27 cellular contexts compared by ENCODE assay signal in genomic region chr1:169207825-169208520, GRCh38.
DNase-seq lines count a peak whose midpoint lies in the region; ATAC-seq and TF ChIP-seq lines count a peak whose summit lies in the region.
"Had no signal": no experiment of that assay in that cellular context is flagged by ENCODE, and none has a peak within 500 bp of the region (broad histone marks: within the 10 kb centered on the region; RNA-seq: fewer than 3 reads in every experiment).

No MANE protein-coding gene starts in this region.

- no peaks in the 10 kb centered on the region for H3K27me3 Mint-ChIP-seq in progenitor cell of endocrine pancreas
- H3K27me3 Mint-ChIP-seq: activated CD4-positive, alpha-beta T cell treated with anti-CD3 and anti-CD28 coated beads, Interleukin-2, amount 10 ng/mL, durations not matched to agents 7 days and 5 days; naive thymus-derived CD8-positive, alpha-beta T cell had no signal

- no peak overlapping the region for H3K9ac ChIP-seq in adipocyte (ENCODE audit: low read length)

- peaks cover 3% of the 10 kb centered on the region for H3K36me3 Mint-ChIP-seq in progenitor cell of endocrine pancreas (ENCODE audit: insufficient read depth)

- no peak overlapping the region for H3K4me3 ChIP-seq in adipocyte (ENCODE audit: low read length)
- H3K4me3 ChIP-seq in sigmoid colon = no peak overlapping the region
- H3K4me3 ChIP-seq: coronary artery, left lung, stomach, tibial artery had no signal

- DNase-seq in EH (ENCODE audit: low read depth) (peak; percentile 64), adipocyte (ENCODE audit: low read depth) (peak; percentile 73), fibroblast of peridontal ligament (ENCODE audit: extremely low read depth) (peak; percentile 5), sigmoid colon (no peak), NOMO-1 treated with DMSO at 0.1 percent for 48 hours (lab: John Stamatoyannopoulos, UW; ENCODE audit: unreplicated experiment) (no peak), progenitor cell of endocrine pancreas (ENCODE audit: low spot score, unreplicated experiment) (no peak)
- DNase-seq: ACHN; activated CD4-positive, alpha-beta T cell treated with anti-CD3 and anti-CD28 coated beads, Interleukin-2, amount 10 ng/mL, durations not matched to agents 7 days and 5 days; activated naive CD4-positive, alpha-beta T cell treated with Interleukin-2 at 50 U/mL for 16 hours; activated T-cell treated with anti-CD3 and anti-CD28 coated beads, Interleukin-2, amount 50 U/mL, for 4 hours; COR-L47; GF-D8; hypothalamus; IMR-90; left lung; naive thymus-derived CD8-positive, alpha-beta T cell; NCI-H1048; NCI-H187 treated with DMSO at 0.1 percent for 48 hours; occipital lobe; SIG-M5; small intestine; stimulated activated CD8-positive, alpha-beta memory T cell treated with anti-CD3 and anti-CD28 coated beads, Interleukin-4, amount 100 ng/mL, for 48 hours; stomach; tibial artery had no signal

- 91 to 96% methylated on average over 1 of the region's 1 CpG for WGBS in sigmoid colon, 2 donors

- no peak overlapping the region for H3K4me3 Mint-ChIP-seq in progenitor cell of endocrine pancreas (ENCODE audit: low read depth)
- H3K4me3 Mint-ChIP-seq: activated CD4-positive, alpha-beta T cell treated with anti-CD3 and anti-CD28 coated beads, Interleukin-2, amount 10 ng/mL, durations not matched to agents 7 days and 5 days; activated T-cell treated with anti-CD3 and anti-CD28 coated beads, Interleukin-2, amount 50 U/mL, for 4 hours; naive thymus-derived CD8-positive, alpha-beta T cell had no signal

- H3K27ac Mint-ChIP-seq in progenitor cell of endocrine pancreas = no peak overlapping the region
- H3K27ac Mint-ChIP-seq: activated CD4-positive, alpha-beta T cell treated with anti-CD3 and anti-CD28 coated beads, Interleukin-2, amount 10 ng/mL, durations not matched to agents 7 days and 5 days; naive thymus-derived CD8-positive, alpha-beta T cell had no signal

- H3K4me1 ChIP-seq in adipocyte (ENCODE audit: control insufficient read depth, insufficient read depth, low read length) = no peaks in the 10 kb centered on the region
- H3K4me1 ChIP-seq in sigmoid colon = peaks cover 0 to 31% (median 17%) of the 10 kb centered on the region in 4 donors
- H3K4me1 ChIP-seq: left lung had no signal

- TF ChIP-seq CTCF in sigmoid colon (IDR thresholded peaks at IDR 0.05) = no peak
- TF ChIP-seq CTCF in progenitor cell of endocrine pancreas (IDR thresholded peaks at IDR 0.05; ENCODE audit: unreplicated experiment) = no peak

- peak in 3 of 4 donors; percentile 56 to 80 (median 70) for TF ChIP-seq EP300 in sigmoid colon (IDR thresholded peaks at IDR 0.05)

- no peak for ATAC-seq in HG03139 (IDR thresholded peaks at IDR 0.05; ENCODE audit: unreplicated experiment)
- ATAC-seq: activated T-cell treated with anti-CD3 and anti-CD28 coated beads, Interleukin-2, amount 50 U/mL, for 4 hours; esophagus mucosa; left lung; naive thymus-derived CD8-positive, alpha-beta T cell had no signal

- H3K4me1 Mint-ChIP-seq in progenitor cell of endocrine pancreas (ENCODE audit: low read depth) = no peaks in the 10 kb centered on the region
- H3K4me1 Mint-ChIP-seq: activated CD4-positive, alpha-beta T cell treated with anti-CD3 and anti-CD28 coated beads, Interleukin-2, amount 10 ng/mL, durations not matched to agents 7 days and 5 days; naive thymus-derived CD8-positive, alpha-beta T cell had no signal

- no peaks in the 10 kb centered on the region for H3K9me3 ChIP-seq in adipocyte (ENCODE audit: control insufficient read depth, low read length)
- no peaks in the 10 kb centered on the region for H3K9me3 ChIP-seq in sigmoid colon
- H3K9me3 ChIP-seq: left lung, stomach, tibial artery had no signal

- intact Hi-C loops in sigmoid colon (cut with DNase I) = loop anchor here (5.0 to 10.0 kb wide), 2 partner anchors 46 to 603 kb away; no protein-coding TSS in a partner anchor

- H3K27ac ChIP-seq in sigmoid colon = peak overlapping the region in 3 of 4 donors; percentile 7 to 77 (median 60)
- H3K27ac ChIP-seq: coronary artery, left lung, stomach had no signal

- no peaks in the 10 kb centered on the region for H3K36me3 ChIP-seq in adipocyte (ENCODE audit: control insufficient read depth, insufficient read depth, low read length, severe bottlenecking)
- no peaks in the 10 kb centered on the region for H3K36me3 ChIP-seq in sigmoid colon
- H3K36me3 ChIP-seq: left lung, stomach, tibial artery had no signal

- no peaks in the 10 kb centered on the region for H3K9me3 Mint-ChIP-seq in progenitor cell of endocrine pancreas (ENCODE audit: low read depth)
- H3K9me3 Mint-ChIP-seq: activated CD4-positive, alpha-beta T cell treated with anti-CD3 and anti-CD28 coated beads, Interleukin-2, amount 10 ng/mL, durations not matched to agents 7 days and 5 days; activated T-cell treated with anti-CD3 and anti-CD28 coated beads, Interleukin-2, amount 50 U/mL, for 4 hours; naive thymus-derived CD8-positive, alpha-beta T cell had no signal

- H3K27me3 ChIP-seq in adipocyte (replicated peaks; ENCODE audit: control insufficient read depth, insufficient read depth, low read length) (no peaks in the 10 kb centered on the region), sigmoid colon (no peaks in the 10 kb centered on the region)
- H3K27me3 ChIP-seq: left lung, stomach, tibial artery had no signal

- no peak for TF ChIP-seq POLR2A in sigmoid colon (IDR thresholded peaks at IDR 0.05)

Comparison
In these comparisons a context has a peak if more than half of its experiments do, and no peak if none do; other contexts are left out.
1. DNase-seq: peak in EH (single experiment), adipocyte (single experiment) and fibroblast of peridontal ligament (single experiment); none in sigmoid colon (single experiment), NOMO-1 treated with DMSO at 0.1 percent for 48 hours (single experiment) and progenitor cell of endocrine pancreas (single experiment).